8 cellular contexts compared by ENCODE assay signal in genomic region chr2:84888401-84889276, GRCh38. TPM values are rescaled to one million over a fixed set of nuclear protein-coding genes. Genes with fewer than 3 reads are reported as not detected.
DNase-seq lines count a peak whose midpoint lies in the region; FAIRE-seq and TF ChIP-seq lines count a peak whose summit lies in the region.

No MANE protein-coding gene starts in this region.

- FAIRE-seq in small intestine (lab: Jason Lieb, UNC), result no peak

- H3K4me3 ChIP-seq in GM23248 (peak overlapping the region; percentile 64), Loucy (ENCODE audit: low read length, poor library complexity, severe bottlenecking) (peak overlapping the region; percentile 70), small intestine (ENCODE audit: low read depth in 1 of 2, low read length in 2 of 2) (peak overlapping the region in 1 of 2 donors; percentile 23), H7 (ENCODE audit: insufficient read depth, low read depth, low read length) (no peak overlapping the region)

- H3K36me3 Mint-ChIP-seq in activated T-cell treated with anti-CD3 and anti-CD28 coated beads, Interleukin-2, amount 50 U/mL, for 24 hours (ENCODE audit: low read depth), result no peaks in the 10 kb centered on the region

- no peaks in the 10 kb centered on the region for H3K27me3 ChIP-seq in GM23248 (replicated peaks; ENCODE audit: insufficient read depth)
- no peaks in the 10 kb centered on the region for H3K27me3 ChIP-seq in Loucy (ENCODE audit: insufficient read depth, low read length, poor library complexity, severe bottlenecking)
- no peaks in the 10 kb centered on the region for H3K27me3 ChIP-seq in small intestine (ENCODE audit: control insufficient read depth in 2 of 2, insufficient read depth in 2 of 2, low read length in 2 of 2)
- peaks cover 2% of the 10 kb centered on the region for H3K27me3 ChIP-seq in H7 (ENCODE audit: control insufficient read depth, insufficient read depth, low read length)

- H3K9me2 ChIP-seq in GM23248 (ENCODE audit: insufficient read depth) (no peaks in the 10 kb centered on the region), Loucy (replicated peaks; ENCODE audit: low read depth, low read length) (no peaks in the 10 kb centered on the region)

- H3K27ac ChIP-seq in GM23248 (peak overlapping the region; percentile 93), small intestine (ENCODE audit: low read depth in 1 of 2, low read length in 1 of 2) (peak overlapping the region; percentile 59 to 64)

- DNase-seq in GM23248 (peak; percentile 82), glomerular visceral epithelial cell (ENCODE audit: extremely low spot score) (peak; percentile 32), small intestine (peak; percentile 67), H7 (no peak), inferior parietal cortex (ENCODE audit: extremely low spot score) (no peak)
- DNase-seq in activated T-cell treated with anti-CD3 and anti-CD28 coated beads, Interleukin-2, amount 50 U/mL, for 24 hours, result peak; percentile 62

- in situ Hi-C loops in GM23248 (cut with MboI), result no loop called here

- no peaks in the 10 kb centered on the region for H3K9me3 Mint-ChIP-seq in activated T-cell treated with anti-CD3 and anti-CD28 coated beads, Interleukin-2, amount 50 U/mL, for 24 hours

- H3K36me3 ChIP-seq in GM23248 (ENCODE audit: low read depth), result no peaks in the 10 kb centered on the region
- H3K36me3 ChIP-seq in Loucy (ENCODE audit: insufficient read depth, low read length), result no peaks in the 10 kb centered on the region
- H3K36me3 ChIP-seq in small intestine (ENCODE audit: control insufficient read depth in 2 of 2, insufficient read depth in 2 of 2, low read length in 2 of 2), result no peaks in the 10 kb centered on the region
- no peaks in the 10 kb centered on the region for H3K36me3 ChIP-seq in H7 (replicated peaks; ENCODE audit: control insufficient read depth, insufficient read depth, low read length)

- no peak for TF ChIP-seq CTCF in Loucy (conservative IDR thresholded peaks at IDR 0.05; ENCODE audit: low read length)

- H3K9me3 ChIP-seq in GM23248 (ENCODE audit: low read depth) (no peaks in the 10 kb centered on the region), Loucy (ENCODE audit: insufficient read depth, low read depth, low read length) (no peaks in the 10 kb centered on the region), small intestine (ENCODE audit: control insufficient read depth, low read depth) (no peaks in the 10 kb centered on the region)

- H3K4me2 ChIP-seq in GM23248 (ENCODE audit: unreplicated experiment), result peak overlapping the region; percentile 66
- peak overlapping the region; percentile 66 for H3K4me2 ChIP-seq in Loucy (ENCODE audit: low read depth, low read length, poor library complexity, severe bottlenecking)

- H3K4me1 ChIP-seq in GM23248 (ENCODE audit: insufficient read depth) (peaks cover 16% of the 10 kb centered on the region), Loucy (ENCODE audit: insufficient read depth, low read length, poor library complexity, severe bottlenecking) (peaks cover 9% of the 10 kb centered on the region), small intestine (ENCODE audit: control insufficient read depth in 2 of 2, insufficient read depth in 1 of 2, low read depth in 1 of 2, low read length in 1 of 2) (peaks cover 0 to 5% of the 10 kb centered on the region in 2 donors)

- peak overlapping the region; percentile 95 for H3K27ac Mint-ChIP-seq in activated T-cell treated with anti-CD3 and anti-CD28 coated beads, Interleukin-2, amount 50 U/mL, for 24 hours

- H3K4me1 Mint-ChIP-seq in activated T-cell treated with anti-CD3 and anti-CD28 coated beads, Interleukin-2, amount 50 U/mL, for 24 hours (ENCODE audit: low read depth), result peaks cover 59% of the 10 kb centered on the region

- no peaks in the 10 kb centered on the region for H3K79me2 ChIP-seq in GM23248 (ENCODE audit: insufficient read depth)
- H3K79me2 ChIP-seq in Loucy (ENCODE audit: insufficient read depth, low read length), result no peaks in the 10 kb centered on the region

- no peaks in the 10 kb centered on the region for H3K27me3 Mint-ChIP-seq in activated T-cell treated with anti-CD3 and anti-CD28 coated beads, Interleukin-2, amount 50 U/mL, for 24 hours

- H2AFZ ChIP-seq in GM23248 (peak overlapping the region; percentile 86), Loucy (ENCODE audit: low read length) (peak overlapping the region; percentile 84)

- peak overlapping the region; percentile 58 for H3K4me3 Mint-ChIP-seq in activated T-cell treated with anti-CD3 and anti-CD28 coated beads, Interleukin-2, amount 50 U/mL, for 24 hours

- TF ChIP-seq POLR2A in GM15510 (IDR thresholded peaks at IDR 0.05; ENCODE audit: borderline replicate concordance, extremely low read depth, insufficient read length), result peak; percentile 18

- no peaks in the 10 kb centered on the region for H4K20me1 ChIP-seq in GM23248 (ENCODE audit: insufficient read depth)
- no peaks in the 10 kb centered on the region for H4K20me1 ChIP-seq in Loucy (ENCODE audit: insufficient read depth, low read length, poor library complexity, severe bottlenecking)

- H3F3A ChIP-seq in GM23248 (ENCODE audit: insufficient read depth) (peaks cover 20% of the 10 kb centered on the region), Loucy (ENCODE audit: low read depth) (no peaks in the 10 kb centered on the region)

- 24 to 26% methylated on average over 6 of the region's 6 CpGs for WGBS in GM23248 (ENCODE audit: low coverage in 1 of 2, low lambda C conversion rate in 2 of 2, missing lambda C conversion rate in 2 of 2), 2 experiments
- WGBS in small intestine, 3 donors, result 11 to 25% (median 14%) methylated on average over 6 of the region's 6 CpGs

- H3K9ac ChIP-seq in GM23248 (peak overlapping the region; percentile 80), Loucy (ENCODE audit: low read depth, low read length, poor library complexity, severe bottlenecking) (peak overlapping the region; percentile 59)

RNA-seq across cellular contexts. Expression of gene TRABD2A, which starts 7.8 kb away (rescaled TPM):
- total RNA-seq in GM23248 (2014; rRNA removed; shearing (Covaris generic)), result 5.0 and 5.7 TPM in 2 replicates
- polyA plus RNA-seq in GM23248 (2016; fragmentation: Nextera tagmentation; extraction: Ambion mirVana), result 3.4 and 3.8 TPM in 2 replicates
- polyA plus RNA-seq in small intestine, result 10 to 100 TPM in 1 of 3 donors, 1 to 10 TPM in 2; 2.0 to 25.6 (median 2.7) TPM
- total RNA-seq in H7 (2014; rRNA removed; shearing (Covaris generic)), result 4.2 and 7.6 TPM in 2 replicates

RNA-seq across cellular contexts. Expression of gene TMSB10, which starts 16.8 kb away (rescaled TPM):
- total RNA-seq in GM23248 (2014; rRNA removed; shearing (Covaris generic)), result 3,621 and 4,663 TPM in 2 replicates
- polyA plus RNA-seq in GM23248 (2016; fragmentation: Nextera tagmentation; extraction: Ambion mirVana) (6,241 and 6,275 TPM in 2 replicates), small intestine (1,000 to 10,000 TPM; 2,319 to 3,566 (median 2,983) TPM)
- total RNA-seq in H7 (2014; rRNA removed; shearing (Covaris generic)), result 1,705 and 2,421 TPM in 2 replicates

Comparison
In these comparisons a context has a peak if more than half of its experiments do, and no peak if none do; other contexts are left out.
1. DNase-seq: peak in GM23248 (single experiment), activated T-cell treated with anti-CD3 and anti-CD28 coated beads, Interleukin-2, amount 50 U/mL, for 24 hours (single experiment), glomerular visceral epithelial cell (single experiment) and small intestine (single experiment); none in H7 (single experiment) and inferior parietal cortex (single experiment).